Comparison of ENCODE assay signal across 19 cellular contexts in the genomic region with DNA sequence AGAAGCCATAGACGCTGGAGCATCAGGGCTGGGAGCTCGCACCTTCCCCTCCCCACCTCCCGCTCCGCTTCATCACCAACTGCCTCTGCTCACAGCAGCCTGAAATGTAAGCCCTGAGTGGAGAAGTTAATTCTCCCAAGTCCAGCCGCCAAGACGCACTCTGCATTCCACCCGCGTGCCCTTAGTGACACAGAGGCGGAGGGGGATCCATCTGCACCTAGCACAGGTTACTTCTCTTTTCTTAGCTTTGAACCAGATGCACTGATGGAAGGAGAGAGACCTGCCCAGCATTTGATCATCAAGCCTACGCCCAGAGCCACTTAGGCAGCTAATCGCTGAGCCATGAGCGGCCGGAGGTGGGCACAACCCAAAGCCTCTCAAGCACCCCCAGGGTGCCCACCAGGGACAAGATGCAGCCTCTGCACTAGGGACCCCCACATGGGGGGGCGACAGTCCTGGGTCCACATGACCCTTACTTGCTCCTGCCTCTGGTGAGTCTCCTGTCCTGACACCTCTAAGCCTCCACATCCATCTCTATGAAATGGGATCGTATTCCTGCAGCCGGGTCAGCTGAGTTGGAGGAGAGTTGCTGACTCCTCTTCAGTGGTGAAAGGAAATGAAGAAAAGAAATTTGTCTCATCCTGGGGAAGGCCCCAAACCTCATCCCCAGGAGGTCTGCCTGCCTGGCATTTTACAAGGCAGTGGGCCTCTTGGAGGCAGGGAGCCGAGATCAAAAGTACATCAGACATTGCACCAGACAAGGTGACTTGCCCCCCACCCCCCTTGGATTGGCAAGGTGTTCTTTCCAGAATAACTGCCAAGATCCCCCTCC.
A peak's percentile ranks its signal among the peaks of the same experiment; 100 is the strongest.
DNase-seq lines count a peak whose midpoint lies in the region; ATAC-seq, FAIRE-seq and TF ChIP-seq lines count a peak whose summit lies in the region.
"Had no signal": no experiment of that assay in that cellular context is flagged by ENCODE, and none has a peak within 500 bp of the region (broad histone marks: within the 10 kb centered on the region; RNA-seq: fewer than 3 reads in every experiment).

No MANE protein-coding gene starts in this region.

- H2AFZ ChIP-seq in mammary epithelial cell (ENCODE audit: low read depth, low read length), result no peak overlapping the region

- no peak overlapping the region for H3K4me2 ChIP-seq in mammary epithelial cell (ENCODE audit: insufficient read depth, low read depth, low read length)

- in situ Hi-C loops in mammary epithelial cell (cut with MboI; ENCODE audit: low sequenced_read_pairs in 2 of 2), result loop anchor here (5.0 kb wide), 1 partner anchor 1015 kb away; no protein-coding TSS in a partner anchor

- no peaks in the 10 kb centered on the region for H3K4me1 ChIP-seq in breast epithelium
- peaks cover 1% of the 10 kb centered on the region for H3K4me1 ChIP-seq in mammary epithelial cell (ENCODE audit: insufficient read depth, low read length)
- H3K4me1 ChIP-seq in Peyer's patch, result no peaks in the 10 kb centered on the region
- no peaks in the 10 kb centered on the region for H3K4me1 ChIP-seq in upper lobe of right lung
- H3K4me1 ChIP-seq: Caco-2 had no signal

- H3K9ac ChIP-seq in mammary epithelial cell (ENCODE audit: insufficient read depth, low read length), result no peak overlapping the region

- no TSS peak for BruUV-seq in mammary epithelial cell (replicated peaks; lab: Mats Ljungman, UMichigan)

- CTCF ChIA-PET in mammary epithelial cell (lab: Charles Lee; ENCODE audit: low non-redundant PET) (no interaction called here), GM10248 (lab: Yijun Ruan, JAX) (no interaction called here)

- no peak for ATAC-seq in upper lobe of right lung

- H3K9me3 ChIP-seq in breast epithelium (no peaks in the 10 kb centered on the region), mammary epithelial cell (replicated peaks; ENCODE audit: insufficient read depth, low read length) (no peaks in the 10 kb centered on the region), Peyer's patch (no peaks in the 10 kb centered on the region), upper lobe of right lung (no peaks in the 10 kb centered on the region), WERI-Rb-1 (ENCODE audit: severe bottlenecking) (no peaks in the 10 kb centered on the region)
- H3K9me3 ChIP-seq: Caco-2, SJSA1 had no signal

- TF ChIP-seq CTCF in breast epithelium (IDR thresholded peaks at IDR 0.05) (no peak), mammary epithelial cell (conservative IDR thresholded peaks at IDR 0.05 in 1 of 2, IDR thresholded peaks at IDR 0.05 in 1 of 2; ENCODE audit: extremely low read depth in 1 of 2, insufficient read depth in 1 of 2, low read depth in 1 of 2, low read length in 2 of 2) (no peak), Peyer's patch (IDR thresholded peaks at IDR 0.05) (no peak), upper lobe of right lung (IDR thresholded peaks at IDR 0.05) (no peak), GM10248 (IDR thresholded peaks at IDR 0.05; ENCODE audit: control extremely low read depth, extremely low read depth, low read depth, missing control alignments) (no peak), WERI-Rb-1 (IDR thresholded peaks at IDR 0.05; ENCODE audit: low read depth, low read length) (no peak)

- H3K36me3 ChIP-seq in breast epithelium, result no peaks in the 10 kb centered on the region
- H3K36me3 ChIP-seq in mammary epithelial cell (ENCODE audit: insufficient read depth, low read length), result no peaks in the 10 kb centered on the region
- H3K36me3 ChIP-seq in Peyer's patch, result no peaks in the 10 kb centered on the region
- H3K36me3 ChIP-seq in upper lobe of right lung, result no peaks in the 10 kb centered on the region
- no peaks in the 10 kb centered on the region for H3K36me3 ChIP-seq in WERI-Rb-1
- H3K36me3 ChIP-seq: SJSA1 had no signal

- H3K79me2 ChIP-seq in mammary epithelial cell (ENCODE audit: insufficient read depth, low read length), result no peaks in the 10 kb centered on the region

- TF ChIP-seq POLR2A in breast epithelium (IDR thresholded peaks at IDR 0.05), result no peak
- TF ChIP-seq POLR2A in Peyer's patch (IDR thresholded peaks at IDR 0.05), result no peak
- no peak for TF ChIP-seq POLR2A in H54 (IDR thresholded peaks at IDR 0.05; ENCODE audit: low read depth, low read length)

- no peaks in the 10 kb centered on the region for H3K27me3 ChIP-seq in breast epithelium
- H3K27me3 ChIP-seq in mammary epithelial cell (ENCODE audit: insufficient read depth, low read length), result no peaks in the 10 kb centered on the region
- no peaks in the 10 kb centered on the region for H3K27me3 ChIP-seq in Peyer's patch
- H3K27me3 ChIP-seq in upper lobe of right lung, result peaks cover 13% of the 10 kb centered on the region
- no peaks in the 10 kb centered on the region for H3K27me3 ChIP-seq in WERI-Rb-1 (ENCODE audit: insufficient read depth, low read depth, severe bottlenecking)

- DNase-seq in breast epithelium (ENCODE audit: low spot score in 2 of 2) (peak; percentile 10 to 45), mammary epithelial cell (no peak), Peyer's patch (peak; percentile 10 to 27 (median 24)), left kidney (ENCODE audit: low read depth, low spot score) (peak; percentile 69), upper lobe of right lung (peak; percentile 45), GM10248 (ENCODE audit: extremely low spot score) (no peak), WERI-Rb-1 (no peak), H54 (ENCODE audit: insufficient read length, low spot score) (no peak)
- DNase-seq: activated CD4-positive, alpha-beta T cell treated with anti-CD3 and anti-CD28 coated beads for 4 hours; AML-193; amygdala; Caco-2; GOT3; Kasumi-1; NCI-H1436 treated with DMSO at 0.1 percent for 48 hours; nephron progenitor cell had no signal

- POLR2A ChIA-PET in GM10248 (lab: Yijun Ruan, JAX), result no interaction called here

- H3K27ac ChIP-seq in breast epithelium (no peak overlapping the region), mammary epithelial cell (ENCODE audit: insufficient read depth, low read depth, low read length) (no peak overlapping the region), Peyer's patch (no peak overlapping the region), upper lobe of right lung (no peak overlapping the region), WERI-Rb-1 (no peak overlapping the region)
- H3K27ac ChIP-seq: SJSA1 had no signal

- 79% methylated on average over 14 of the region's 17 CpGs for WGBS in mammary epithelial cell (ENCODE audit: low coverage, missing lambda C conversion rate)

- no peaks in the 10 kb centered on the region for H4K20me1 ChIP-seq in mammary epithelial cell (ENCODE audit: insufficient read depth, low read length)

- dilution Hi-C loops in mammary epithelial cell (cut with HindIII; ENCODE audit: low sequenced_read_pairs), result no loop called here

- no peak for FAIRE-seq in H54 (lab: Jason Lieb, UNC)
- FAIRE-seq: colon, G401.6 had no signal

- no peak overlapping the region for H3K4me3 ChIP-seq in breast epithelium
- H3K4me3 ChIP-seq in mammary epithelial cell (replicated peaks in 1 of 3; ENCODE audit: insufficient read depth in 1 of 3, low read depth in 2 of 3, low read length in 3 of 3), result no peak overlapping the region
- H3K4me3 ChIP-seq in Peyer's patch, result no peak overlapping the region
- H3K4me3 ChIP-seq in upper lobe of right lung, result no peak overlapping the region
- no peak overlapping the region for H3K4me3 ChIP-seq in WERI-Rb-1 (ENCODE audit: low read depth, low read length)
- H3K4me3 ChIP-seq: SJSA1 had no signal

- intact Hi-C loops in breast epithelium (cut with DNase I; ENCODE audit: low total_unique reads) (no loop called here), mammary epithelial cell (cut with micrococcal nuclease) (no loop called here), upper lobe of right lung (cut with DNase I) (no loop called here)

Comparison
In these comparisons a context has a peak if more than half of its experiments do, and no peak if none do; other contexts are left out.
1. DNase-seq: peak in breast epithelium (2 of 2), Peyer's patch (3 of 3), left kidney (single experiment) and upper lobe of right lung (single experiment); none in mammary epithelial cell (single experiment), GM10248 (single experiment), WERI-Rb-1 (single experiment) and H54 (single experiment).